In the genomic region with DNA sequence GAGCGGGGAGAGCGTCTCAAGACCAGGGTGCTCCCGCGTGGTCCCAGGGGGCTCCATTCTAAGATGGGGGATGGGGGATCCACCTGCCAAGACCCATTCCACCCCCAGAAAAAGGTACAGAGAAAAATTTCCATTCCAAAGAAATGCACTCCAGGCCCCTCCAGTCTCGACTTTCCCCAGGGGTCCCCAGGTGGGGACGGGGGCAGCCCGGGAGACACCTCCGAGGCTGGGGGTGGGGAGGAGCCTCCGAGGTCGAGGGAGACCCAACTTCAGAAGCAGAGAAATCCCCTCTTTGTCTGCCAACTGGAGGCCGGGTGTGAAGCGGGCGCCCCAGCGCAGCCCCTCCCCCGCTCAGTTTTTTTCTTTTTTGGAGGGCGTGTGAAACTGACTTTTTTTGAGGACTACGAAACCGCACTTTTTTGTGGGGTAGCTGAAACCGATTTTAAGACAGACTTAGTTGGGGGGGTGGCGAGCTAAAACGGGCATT, we compare ENCODE assay signal across 8 cellular contexts. TPM values are rescaled to one million over a fixed set of nuclear protein-coding genes. Genes with fewer than 3 reads are reported as not detected.
DNase-seq lines count a peak whose midpoint lies in the region; ATAC-seq and TF ChIP-seq lines count a peak whose summit lies in the region.

No MANE protein-coding gene starts in this region.

- peak overlapping the region; percentile 74 for H3K4me3 ChIP-seq in astrocyte of the cerebellum (ENCODE audit: low read depth, low read length)
- H3K4me3 ChIP-seq in lower leg skin (ENCODE audit: low read depth, poor library complexity, severe bottlenecking) = peak overlapping the region; percentile 63

- no peak for TF ChIP-seq CTCF in astrocyte of the cerebellum (IDR thresholded peaks at IDR 0.05; ENCODE audit: low read depth, low read length, missing control alignments)
- no peak for TF ChIP-seq CTCF in lower leg skin (IDR thresholded peaks at IDR 0.05)

- peak; percentile 43 for TF ChIP-seq POLR2A in GM19193 (IDR thresholded peaks at IDR 0.05; ENCODE audit: extremely low read depth, insufficient read depth, insufficient read length)
- TF ChIP-seq POLR2A in lower leg skin (IDR thresholded peaks at IDR 0.05) = no peak

- ATAC-seq in SK-N-SH treated with all-trans-retinoic acid at 6 μM for 48 hours (no peak), HG02885 (IDR thresholded peaks at IDR 0.05; ENCODE audit: poor library complexity, unreplicated experiment) (no peak)

- DNase-seq in astrocyte of the cerebellum (ENCODE audit: low read depth) (no peak), lower leg skin (ENCODE audit: low spot score in 2 of 2) (no peak), NCI-H1694 (lab: John Stamatoyannopoulos, UW) (no peak), COR-L47 (lab: John Stamatoyannopoulos, UW) (no peak)
- DNase-seq in stimulated activated CD8-positive, alpha-beta memory T cell treated with anti-CD3 and anti-CD28 coated beads, Interleukin-2, amount 100 ng/mL, for 48 hours (ENCODE audit: low read depth in 2 of 2) = peak; percentile 48 to 53

- in situ Hi-C loops in astrocyte of the cerebellum (cut with HindIII; ENCODE audit: low sequenced_read_pairs) = no loop called here

- 3 to 4% methylated on average over 21 of the region's 21 CpGs for WGBS in lower leg skin, 2 donors

- intact Hi-C loops in lower leg skin (cut with DNase I; ENCODE audit: low total_unique reads) = no loop called here

TF ChIP-seq in SK-N-SH treated with all-trans-retinoic acid at 6 μM for 48 hours, 23 proteins besides CTCF, POLR2A, EP300 and RAD21:
- no peak for TF ChIP-seq CSDC2 (CRISPR knock-in tag; IDR thresholded peaks at IDR 0.05)
- no peak for TF ChIP-seq ISL1 (CRISPR knock-in tag; IDR thresholded peaks at IDR 0.05)
- TF ChIP-seq, protein P1, sequence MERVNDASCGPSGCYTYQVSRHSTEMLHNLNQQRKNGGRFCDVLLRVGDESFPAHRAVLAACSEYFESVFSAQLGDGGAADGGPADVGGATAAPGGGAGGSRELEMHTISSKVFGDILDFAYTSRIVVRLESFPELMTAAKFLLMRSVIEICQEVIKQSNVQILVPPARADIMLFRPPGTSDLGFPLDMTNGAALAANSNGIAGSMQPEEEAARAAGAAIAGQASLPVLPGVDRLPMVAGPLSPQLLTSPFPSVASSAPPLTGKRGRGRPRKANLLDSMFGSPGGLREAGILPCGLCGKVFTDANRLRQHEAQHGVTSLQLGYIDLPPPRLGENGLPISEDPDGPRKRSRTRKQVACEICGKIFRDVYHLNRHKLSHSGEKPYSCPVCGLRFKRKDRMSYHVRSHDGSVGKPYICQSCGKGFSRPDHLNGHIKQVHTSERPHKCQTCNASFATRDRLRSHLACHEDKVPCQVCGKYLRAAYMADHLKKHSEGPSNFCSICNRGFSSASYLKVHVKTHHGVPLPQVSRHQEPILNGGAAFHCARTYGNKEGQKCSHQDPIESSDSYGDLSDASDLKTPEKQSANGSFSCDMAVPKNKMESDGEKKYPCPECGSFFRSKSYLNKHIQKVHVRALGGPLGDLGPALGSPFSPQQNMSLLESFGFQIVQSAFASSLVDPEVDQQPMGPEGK (CRISPR knock-in tag; IDR thresholded peaks at IDR 0.05; ENCODE audit: borderline replicate concordance) = peak; percentile 36; the same call in 1 of the 2 replicates
- no peak for TF ChIP-seq ESRRG (CRISPR knock-in tag; IDR thresholded peaks at IDR 0.05)
- TF ChIP-seq RARB (CRISPR knock-in tag; IDR thresholded peaks at IDR 0.05) = no peak
TF ChIP-seq in SK-N-SH treated with all-trans-retinoic acid at 6 μM for 48 hours: peak in this region for 1.

RNA-seq across cellular contexts. Expression of a gene that starts 1.3 kb away (rescaled TPM):
- total RNA-seq in lower leg skin = 100 to 1,000 TPM in 1 of 4 donors, 10 to 100 TPM in 3; 61.0 to 105 (median 69.0) TPM

RNA-seq across cellular contexts. Expression of a gene that starts 45.8 kb away (rescaled TPM):
- total RNA-seq in lower leg skin = 10 to 100 TPM; 24.8 to 71.8 (median 46.1) TPM

RNA-seq across cellular contexts. Expression of a gene that starts 58.4 kb away (rescaled TPM):
- 10 to 100 TPM; 51.7 to 85.7 (median 79.3) TPM for total RNA-seq in lower leg skin

Comparison
In these comparisons a context has a peak if more than half of its experiments do, and no peak if none do; other contexts are left out.
1. DNase-seq: peak in stimulated activated CD8-positive, alpha-beta memory T cell treated with anti-CD3 and anti-CD28 coated beads, Interleukin-2, amount 100 ng/mL, for 48 hours (2 of 2); none in astrocyte of the cerebellum (single experiment), lower leg skin (0 of 2), NCI-H1694 (single experiment) and COR-L47 (single experiment).